ENCODE assay signal across 1 cellular context in the genomic region with DNA sequence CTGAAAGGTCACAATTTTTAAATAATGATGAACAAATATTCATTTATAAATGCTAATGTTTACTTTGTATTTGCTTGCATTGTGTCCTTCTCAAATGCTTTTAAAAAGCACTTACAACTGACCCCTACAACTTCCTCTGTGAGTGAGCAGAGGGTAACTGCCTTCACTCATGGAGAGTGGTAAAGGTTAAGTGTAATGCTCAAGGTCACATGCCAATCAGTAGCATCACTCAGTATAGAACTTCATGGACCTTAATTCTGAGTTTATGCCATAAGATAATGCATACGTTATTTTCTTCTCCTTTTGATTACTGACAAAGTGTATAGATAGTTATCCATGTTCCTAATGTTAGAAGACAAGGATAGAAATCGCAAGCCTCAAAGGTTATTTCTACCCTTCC.
TF ChIP-seq lines count a peak whose summit lies in the region.

No MANE protein-coding gene starts in this region.

TF ChIP-seq in HepG2, 621 proteins besides CTCF, POLR2A, EP300 and RAD21 (continued from another document):
- TF ChIP-seq, protein P1, sequence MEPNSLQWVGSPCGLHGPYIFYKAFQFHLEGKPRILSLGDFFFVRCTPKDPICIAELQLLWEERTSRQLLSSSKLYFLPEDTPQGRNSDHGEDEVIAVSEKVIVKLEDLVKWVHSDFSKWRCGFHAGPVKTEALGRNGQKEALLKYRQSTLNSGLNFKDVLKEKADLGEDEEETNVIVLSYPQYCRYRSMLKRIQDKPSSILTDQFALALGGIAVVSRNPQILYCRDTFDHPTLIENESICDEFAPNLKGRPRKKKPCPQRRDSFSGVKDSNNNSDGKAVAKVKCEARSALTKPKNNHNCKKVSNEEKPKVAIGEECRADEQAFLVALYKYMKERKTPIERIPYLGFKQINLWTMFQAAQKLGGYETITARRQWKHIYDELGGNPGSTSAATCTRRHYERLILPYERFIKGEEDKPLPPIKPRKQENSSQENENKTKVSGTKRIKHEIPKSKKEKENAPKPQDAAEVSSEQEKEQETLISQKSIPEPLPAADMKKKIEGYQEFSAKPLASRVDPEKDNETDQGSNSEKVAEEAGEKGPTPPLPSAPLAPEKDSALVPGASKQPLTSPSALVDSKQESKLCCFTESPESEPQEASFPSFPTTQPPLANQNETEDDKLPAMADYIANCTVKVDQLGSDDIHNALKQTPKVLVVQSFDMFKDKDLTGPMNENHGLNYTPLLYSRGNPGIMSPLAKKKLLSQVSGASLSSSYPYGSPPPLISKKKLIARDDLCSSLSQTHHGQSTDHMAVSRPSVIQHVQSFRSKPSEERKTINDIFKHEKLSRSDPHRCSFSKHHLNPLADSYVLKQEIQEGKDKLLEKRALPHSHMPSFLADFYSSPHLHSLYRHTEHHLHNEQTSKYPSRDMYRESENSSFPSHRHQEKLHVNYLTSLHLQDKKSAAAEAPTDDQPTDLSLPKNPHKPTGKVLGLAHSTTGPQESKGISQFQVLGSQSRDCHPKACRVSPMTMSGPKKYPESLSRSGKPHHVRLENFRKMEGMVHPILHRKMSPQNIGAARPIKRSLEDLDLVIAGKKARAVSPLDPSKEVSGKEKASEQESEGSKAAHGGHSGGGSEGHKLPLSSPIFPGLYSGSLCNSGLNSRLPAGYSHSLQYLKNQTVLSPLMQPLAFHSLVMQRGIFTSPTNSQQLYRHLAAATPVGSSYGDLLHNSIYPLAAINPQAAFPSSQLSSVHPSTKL (CRISPR knock-in tag; IDR thresholded peaks at IDR 0.05): peak; percentile 26; the same call in 1 of the 2 replicates
- TF ChIP-seq SOX13 (IDR thresholded peaks at IDR 0.05) (no peak), SOX13 (CRISPR knock-in tag; conservative IDR thresholded peaks at IDR 0.05 in 1 of 2, IDR thresholded peaks at IDR 0.05 in 1 of 2) (0 out of 4 replicates have a peak, but pooled peaks of 1 of the 2 experiments have one; percentile 16)
